ENCODE assay signal across 24 cellular contexts in genomic region chr10:112365451-112365850, GRCh38. TPM values are rescaled to one million over a fixed set of nuclear protein-coding genes. Genes with fewer than 3 reads are reported as not detected.
"Had no signal": no experiment of that assay in that cellular context is flagged by ENCODE, and none has a peak within 500 bp of the region (broad histone marks: within the 10 kb centered on the region; RNA-seq: fewer than 3 reads in every experiment).

No MANE protein-coding gene starts in this region.

- H3K27me3 ChIP-seq: SJSA1 had no signal

- H3K9ac ChIP-seq: KMS-11 had no signal

- H3K27me3 Mint-ChIP-seq: activated CD8-positive, alpha-beta memory T cell treated with anti-CD3 and anti-CD28 coated beads, Interleukin-2, amount 10 ng/mL, durations not matched to agents 7 days and 5 days; activated naive CD8-positive, alpha-beta T cell had no signal

- H3K4me3 ChIP-seq: SJSA1 had no signal

- H3K27ac ChIP-seq: KMS-11, SJSA1 had no signal

- ATAC-seq: activated CD8-positive, alpha-beta memory T cell treated with anti-CD3 and anti-CD28 coated beads, Interleukin-2, amount 10 ng/mL, durations not matched to agents 7 days and 5 days; activated T-cell treated with anti-CD3 and anti-CD28 coated beads, Interleukin-2, amount 50 U/mL, for 4 hours; WTC11 had no signal

- H3K27ac Mint-ChIP-seq: activated CD8-positive, alpha-beta memory T cell treated with anti-CD3 and anti-CD28 coated beads, Interleukin-2, amount 10 ng/mL, durations not matched to agents 7 days and 5 days; activated naive CD4-positive, alpha-beta T cell treated with anti-CD3 and anti-CD28 coated beads for 36 hours; activated naive CD8-positive, alpha-beta T cell; T-helper 1 cell treated with Interleukin-12 subunit alpha and Interleukin-12 subunit beta and Interleukin-4 antibody, amounts not matched to agents 30 μg/mL and 1 μg/mL, for 36 hours; WTC11 had no signal

- H3K4me1 ChIP-seq: SJSA1 had no signal

- DNase-seq: activated CD4-positive, alpha-beta T cell treated with anti-CD3 and anti-CD28 coated beads for 48 hours; activated CD4-positive, alpha-beta T cell treated with anti-CD3 and anti-CD28 coated beads, Interleukin-2, amount 50 U/mL, for 48 hours; activated CD4-positive, CD25-positive, alpha-beta regulatory T cell treated with anti-CD3 and anti-CD28 coated beads, Interleukin-2, amount 50 U/mL, for 72 hours; activated CD8-positive, alpha-beta memory T cell treated with anti-CD3 and anti-CD28 coated beads, Interleukin-2, amount 10 ng/mL, durations not matched to agents 7 days and 5 days; activated gamma-delta T cell; activated naive CD4-positive, alpha-beta T cell treated with anti-CD3 and anti-CD28 coated beads for 36 hours; activated T-cell treated with anti-CD3 and anti-CD28 coated beads, Interleukin-2, amount 50 U/mL, for 4 hours; anterior cingulate cortex; caudate nucleus; NCI-H1092; NCI-H1417; NCI-H1930; NCI-H2171; NCI-H226; NCI-H526 treated with DMSO at 0.1 percent for 48 hours; NCI-H82; RPMI8226; SHP77 had no signal

- H3K36me3 Mint-ChIP-seq: activated CD8-positive, alpha-beta memory T cell treated with anti-CD3 and anti-CD28 coated beads, Interleukin-2, amount 10 ng/mL, durations not matched to agents 7 days and 5 days; activated naive CD8-positive, alpha-beta T cell; WTC11 had no signal

- H3K9me3 ChIP-seq: SJSA1 had no signal

- H3K4me3 Mint-ChIP-seq: activated CD8-positive, alpha-beta memory T cell treated with anti-CD3 and anti-CD28 coated beads, Interleukin-2, amount 10 ng/mL, durations not matched to agents 7 days and 5 days; activated naive CD4-positive, alpha-beta T cell treated with anti-CD3 and anti-CD28 coated beads for 36 hours; activated naive CD8-positive, alpha-beta T cell; activated T-cell treated with anti-CD3 and anti-CD28 coated beads, Interleukin-2, amount 50 U/mL, for 4 hours; T-helper 1 cell treated with Interleukin-12 subunit alpha and Interleukin-12 subunit beta and Interleukin-4 antibody, amounts not matched to agents 30 μg/mL and 1 μg/mL, for 36 hours; WTC11 had no signal

- H3K9me3 Mint-ChIP-seq: activated naive CD4-positive, alpha-beta T cell treated with anti-CD3 and anti-CD28 coated beads for 36 hours; activated T-cell treated with anti-CD3 and anti-CD28 coated beads, Interleukin-2, amount 50 U/mL, for 4 hours; T-helper 1 cell treated with Interleukin-12 subunit alpha and Interleukin-12 subunit beta and Interleukin-4 antibody, amounts not matched to agents 30 μg/mL and 1 μg/mL, for 36 hours; WTC11 had no signal

- H3K36me3 ChIP-seq: SJSA1 had no signal

RNA-seq across cellular contexts. Expression of gene ACSL5, which starts 8.5 kb away (rescaled TPM):
- total RNA-seq: NCI-H460 had no signal
